In the genomic region with DNA sequence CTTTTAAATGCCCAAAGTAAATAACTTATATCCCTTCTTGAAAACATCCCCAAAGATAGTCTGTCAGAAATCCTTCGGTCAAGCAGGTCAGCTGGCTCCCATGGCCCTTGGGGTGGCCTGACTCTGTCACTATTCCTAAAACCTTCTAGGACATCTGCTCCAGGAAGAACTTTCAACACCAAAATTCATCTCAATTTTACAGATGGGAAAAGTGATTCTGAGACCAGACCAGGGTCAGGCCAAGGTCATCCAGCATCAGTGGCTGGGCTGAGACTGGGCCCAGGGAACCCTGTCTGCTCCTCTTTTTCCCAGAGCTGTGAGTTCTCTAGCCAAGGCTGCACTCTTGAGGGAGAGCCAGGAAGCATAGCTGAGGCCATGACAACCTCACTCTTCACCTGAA, we compare ENCODE assay signal across 14 cellular contexts. TPM values are rescaled to one million over a fixed set of nuclear protein-coding genes. Genes with fewer than 3 reads are reported as not detected.
DNase-seq lines count a peak whose midpoint lies in the region; TF ChIP-seq lines count a peak whose summit lies in the region.
"Had no signal": no experiment of that assay in that cellular context is flagged by ENCODE, and none has a peak within 500 bp of the region (broad histone marks: within the 10 kb centered on the region; RNA-seq: fewer than 3 reads in every experiment).

No MANE protein-coding gene starts in this region.

- H3K36me3 Mint-ChIP-seq in mesothelial cell of epicardium, result peaks cover 20% of the 10 kb centered on the region

- peak overlapping the region; percentile 68 for H3K4me2 ChIP-seq in BLaER1
- peak overlapping the region; percentile 48 for H3K4me2 ChIP-seq in OCI-LY3 (ENCODE audit: low read length)
- no peak overlapping the region for H3K4me2 ChIP-seq in mammary epithelial cell (ENCODE audit: insufficient read depth, low read depth, low read length)

- H3K9me3 ChIP-seq in BLaER1, result peaks cover 10% of the 10 kb centered on the region
- H3K9me3 ChIP-seq in OCI-LY3 (ENCODE audit: insufficient read depth, low read length), result no peaks in the 10 kb centered on the region
- no peaks in the 10 kb centered on the region for H3K9me3 ChIP-seq in mammary epithelial cell (replicated peaks; ENCODE audit: insufficient read depth, low read length)
- H3K9me3 ChIP-seq: BE2C, SJSA1, tibial artery had no signal

- H3K4me3 ChIP-seq in BLaER1 (no peak overlapping the region), OCI-LY3 (ENCODE audit: low read length) (peak overlapping the region; percentile 7), mammary epithelial cell (replicated peaks in 1 of 3; ENCODE audit: insufficient read depth in 1 of 3, low read depth in 2 of 3, low read length in 3 of 3) (no peak overlapping the region)
- H3K4me3 ChIP-seq: SJSA1, tibial artery had no signal

- POLR2A ChIA-PET in HEK293T (lab: Yijun Ruan, JAX), result no interaction called here

- no peak overlapping the region for H3K27ac Mint-ChIP-seq in mesothelial cell of epicardium

- dilution Hi-C loops in mammary epithelial cell (cut with HindIII; ENCODE audit: low sequenced_read_pairs), result no loop called here

- CTCF ChIA-PET in mammary epithelial cell (lab: Charles Lee; ENCODE audit: low non-redundant PET), result no interaction called here
- CTCF ChIA-PET in HEK293T (lab: Yijun Ruan, JAX), result no interaction called here

- H3K27ac ChIP-seq in BLaER1 (peak overlapping the region; percentile 58), OCI-LY3 (ENCODE audit: low read length) (peak overlapping the region; percentile 94), mammary epithelial cell (ENCODE audit: insufficient read depth, low read depth, low read length) (no peak overlapping the region)
- H3K27ac ChIP-seq: SJSA1 had no signal

- H3K27me3 ChIP-seq in BLaER1, result no peaks in the 10 kb centered on the region
- H3K27me3 ChIP-seq in OCI-LY3 (ENCODE audit: low read depth, low read length), result no peaks in the 10 kb centered on the region
- H3K27me3 ChIP-seq in mammary epithelial cell (ENCODE audit: insufficient read depth, low read length), result no peaks in the 10 kb centered on the region
- H3K27me3 ChIP-seq: BE2C, SJSA1, tibial artery had no signal

- no peaks in the 10 kb centered on the region for H3K4me1 Mint-ChIP-seq in mesothelial cell of epicardium

- DNase-seq in mammary epithelial cell, result no peak
- DNase-seq in medulla oblongata (ENCODE audit: extremely low spot score), result peak; percentile 28
- no peak for DNase-seq in mesothelial cell of epicardium (ENCODE audit: low spot score in 2 of 2, unreplicated experiment in 2 of 2)
- DNase-seq in GM10266 (ENCODE audit: extremely low spot score), result no peak
- no peak for DNase-seq in HEK293T (ENCODE audit: extremely low spot score)
- DNase-seq in NCI-H1092 (lab: John Stamatoyannopoulos, UW), result no peak
- DNase-seq: BE2C, midbrain had no signal

- H3K9me3 Mint-ChIP-seq in mesothelial cell of epicardium, result no peaks in the 10 kb centered on the region

- TSS peak; percentile 69 for BruUV-seq in mammary epithelial cell (replicated peaks; lab: Mats Ljungman, UMichigan)

- H3K36me3 ChIP-seq in BLaER1 (peaks cover 90% of the 10 kb centered on the region), OCI-LY3 (replicated peaks; ENCODE audit: low read depth, low read length) (peaks cover 79% of the 10 kb centered on the region), mammary epithelial cell (ENCODE audit: insufficient read depth, low read length) (peaks cover 17% of the 10 kb centered on the region)
- H3K36me3 ChIP-seq: BE2C had no signal

- peaks cover 50% of the 10 kb centered on the region for H4K20me1 ChIP-seq in BLaER1
- peaks cover 34% of the 10 kb centered on the region for H4K20me1 ChIP-seq in OCI-LY3 (ENCODE audit: insufficient read depth, low read length)
- no peaks in the 10 kb centered on the region for H4K20me1 ChIP-seq in mammary epithelial cell (ENCODE audit: insufficient read depth, low read length)

- 100% methylated on average over 1 of the region's 1 CpG for WGBS in mammary epithelial cell (ENCODE audit: low coverage, missing lambda C conversion rate)

- intact Hi-C loops in mammary epithelial cell (cut with micrococcal nuclease), result no loop called here

- peaks cover 51% of the 10 kb centered on the region for H3K79me2 ChIP-seq in OCI-LY3 (ENCODE audit: low read length)
- no peaks in the 10 kb centered on the region for H3K79me2 ChIP-seq in mammary epithelial cell (ENCODE audit: insufficient read depth, low read length)

- TF ChIP-seq CTCF in OCI-LY3 (IDR thresholded peaks at IDR 0.05; ENCODE audit: low read depth, low read length) (no peak), mammary epithelial cell (conservative IDR thresholded peaks at IDR 0.05 in 1 of 2, IDR thresholded peaks at IDR 0.05 in 1 of 2; ENCODE audit: extremely low read depth in 1 of 2, insufficient read depth in 1 of 2, low read depth in 1 of 2, low read length in 2 of 2) (no peak), mesothelial cell of epicardium (IDR thresholded peaks at IDR 0.05; ENCODE audit: unreplicated experiment) (no peak), GM10266 (IDR thresholded peaks at IDR 0.05; ENCODE audit: control insufficient read depth, insufficient read depth, low read depth, missing control alignments) (no peak)

- no peak overlapping the region for H3K4me3 Mint-ChIP-seq in mesothelial cell of epicardium

- H3K9ac ChIP-seq in BLaER1 (peak overlapping the region; percentile 22; the same call in 1 of the 2 replicates), OCI-LY3 (ENCODE audit: low read length) (peak overlapping the region; percentile 63), mammary epithelial cell (ENCODE audit: insufficient read depth, low read length) (no peak overlapping the region)

- H2AFZ ChIP-seq in OCI-LY3 (ENCODE audit: low read depth, low read length) (no peak overlapping the region), mammary epithelial cell (ENCODE audit: low read depth, low read length) (no peak overlapping the region)

- H3K4me1 ChIP-seq in BLaER1 (peaks cover 55% of the 10 kb centered on the region), OCI-LY3 (ENCODE audit: low read length) (peaks cover 85% of the 10 kb centered on the region), mammary epithelial cell (ENCODE audit: insufficient read depth, low read length) (peaks cover 11% of the 10 kb centered on the region)
- H3K4me1 ChIP-seq: BE2C, SJSA1 had no signal

- in situ Hi-C loops in mammary epithelial cell (cut with MboI; ENCODE audit: low sequenced_read_pairs in 2 of 2), result no loop called here

- H3K27me3 Mint-ChIP-seq in mesothelial cell of epicardium (ENCODE audit: low read depth), result peaks cover 7% of the 10 kb centered on the region

TF ChIP-seq in HEK293T, 16 proteins besides CTCF, POLR2A, EP300 and RAD21:
- TF ChIP-seq ARNT (IDR thresholded peaks at IDR 0.05), result no peak
- TF ChIP-seq L3MBTL2 (conservative IDR thresholded peaks at IDR 0.05), result no peak
- no peak for TF ChIP-seq BHLHE40 (IDR thresholded peaks at IDR 0.05; ENCODE audit: borderline replicate concordance)
- no peak for TF ChIP-seq SUZ12 (IDR thresholded peaks at IDR 0.05)
- no peak for TF ChIP-seq FOXK2 (IDR thresholded peaks at IDR 0.05)
- no peak for TF ChIP-seq ZNF384 (IDR thresholded peaks at IDR 0.05)
- no peak for TF ChIP-seq HDGF (IDR thresholded peaks at IDR 0.05; ENCODE audit: borderline replicate concordance)
- no peak for TF ChIP-seq TARDBP (IDR thresholded peaks at IDR 0.05)

RNA-seq across cellular contexts. Expression of a gene that starts 16.6 kb away (rescaled TPM):
- total RNA-seq in mammary epithelial cell, result not detected
- polyA plus RNA-seq in mammary epithelial cell, result not detected
- not detected for polyA minus RNA-seq in mammary epithelial cell
- total RNA-seq in mesothelial cell of epicardium, result 0.27 TPM in 1 of 3 replicates, not detected in the others
- total RNA-seq: HT-29, SJSA1 had no signal

RNA-seq across cellular contexts. Expression of a gene that starts 19.9 kb away (rescaled TPM):
- 10 to 100 TPM; 22.7 to 27.6 TPM for total RNA-seq in mammary epithelial cell
- polyA plus RNA-seq in mammary epithelial cell, result 105 TPM
- polyA minus RNA-seq in mammary epithelial cell, result 69.4 TPM
- 11.8 to 13.3 TPM (median 12.9 TPM) in 3 replicates for total RNA-seq in mesothelial cell of epicardium
- total RNA-seq: HT-29 had no signal

RNA-seq across cellular contexts. Expression of a gene that starts 26.1 kb away (rescaled TPM):
- total RNA-seq in mammary epithelial cell (not detected), mesothelial cell of epicardium (not detected in 3 replicates)
- not detected for polyA plus RNA-seq in mammary epithelial cell
- not detected for polyA minus RNA-seq in mammary epithelial cell
- total RNA-seq: HT-29, omental fat pad, SJSA1 had no signal

RNA-seq across cellular contexts. Expression of a gene that starts 53.3 kb away (rescaled TPM):
- total RNA-seq in mammary epithelial cell (under 1 TPM; 0.31 to 0.33 TPM), mesothelial cell of epicardium (0.38 to 0.63 TPM (median 0.53 TPM) in 3 replicates)
- 0.06 TPM for polyA plus RNA-seq in mammary epithelial cell
- polyA minus RNA-seq in mammary epithelial cell, result 0.21 TPM
- total RNA-seq: SJSA1 had no signal
